8 cellular contexts compared by ENCODE assay signal in the genomic region with DNA sequence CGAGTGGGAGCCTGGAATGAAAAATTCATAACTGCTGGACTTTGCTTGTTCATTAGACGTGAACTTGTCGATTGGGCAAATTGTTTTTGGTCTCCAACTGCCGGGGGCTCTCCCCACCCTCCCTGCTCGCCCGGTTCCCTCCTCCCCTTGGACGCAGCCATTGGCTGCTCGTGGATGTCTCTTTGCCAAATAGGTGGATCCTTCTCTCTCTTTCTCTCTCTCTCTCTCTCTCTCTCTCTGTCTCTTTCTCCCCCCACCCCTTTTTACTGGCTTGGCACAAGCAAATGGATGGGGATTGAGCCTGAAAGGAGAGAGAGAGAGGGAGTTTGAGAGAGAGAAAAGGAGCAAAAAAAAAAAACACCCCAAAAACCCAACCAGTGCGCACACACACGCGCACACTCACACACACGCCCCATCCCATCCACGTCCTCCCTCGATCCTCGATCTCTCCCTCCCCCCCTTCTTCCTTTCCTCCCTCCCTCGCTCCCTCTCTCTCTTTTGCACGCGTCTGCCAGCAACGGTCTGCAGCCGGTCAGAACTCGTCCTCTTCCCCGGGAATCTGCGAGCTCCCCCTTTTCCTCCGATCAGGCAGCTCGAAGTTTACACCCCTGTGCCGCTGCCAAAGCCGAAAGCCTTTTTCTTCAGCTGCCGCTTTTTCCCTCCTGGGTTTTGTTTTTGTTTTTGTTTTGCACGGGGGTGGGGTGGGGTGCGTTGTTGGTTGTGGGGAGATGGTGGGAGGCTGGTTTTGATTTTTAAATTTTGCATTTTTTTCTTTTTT. TPM values are rescaled to one million over a fixed set of nuclear protein-coding genes. Genes with fewer than 3 reads are reported as not detected.
DNase-seq lines count a peak whose midpoint lies in the region; ATAC-seq and TF ChIP-seq lines count a peak whose summit lies in the region.

No MANE protein-coding gene starts in this region.

- H3K4me3 ChIP-seq in BJ (ENCODE audit: low read depth, low read length) (peak overlapping the region; percentile 43), NT2/D1 (ENCODE audit: insufficient read length, low read depth) (peak overlapping the region; percentile 8)

- peaks cover 20% of the 10 kb centered on the region for H3K4me1 ChIP-seq in NT2/D1 (ENCODE audit: insufficient read depth, insufficient read length)

- CTCF ChIA-PET in BJ (lab: Yijun Ruan, JAX), result interaction anchor here (1.1 to 14.7 kb wide), 8 partner anchors 11 to 71 kb away, joined by 3 to 358 read pairs (median 6); no protein-coding TSS in a partner anchor

- TF ChIP-seq CTCF in BJ (IDR thresholded peaks at IDR 0.05; ENCODE audit: insufficient read depth, low read depth, low read length), result no peak

- no peak for ATAC-seq in GM18867 (IDR thresholded peaks at IDR 0.05; ENCODE audit: unreplicated experiment)

- H3K36me3 ChIP-seq in BJ (ENCODE audit: control insufficient read depth, insufficient read depth, low read length), result peaks cover 1% of the 10 kb centered on the region; the same call in 1 of the 2 replicates
- H3K36me3 ChIP-seq in NT2/D1 (ENCODE audit: insufficient read depth, insufficient read length, low read length), result no peaks in the 10 kb centered on the region

- H3K27ac ChIP-seq in layer of hippocampus (ENCODE audit: low read depth, low read length), result peak overlapping the region; percentile 100

- H3K27me3 ChIP-seq in BJ (ENCODE audit: control insufficient read depth, insufficient read depth, low read length), result no peaks in the 10 kb centered on the region
- H3K27me3 ChIP-seq in NT2/D1 (ENCODE audit: insufficient read depth, insufficient read length), result peaks cover 99% of the 10 kb centered on the region
- no peaks in the 10 kb centered on the region for H3K27me3 ChIP-seq in layer of hippocampus (ENCODE audit: control insufficient read depth, insufficient read depth, low read length)

- H3K9me3 ChIP-seq in NT2/D1 (ENCODE audit: insufficient read depth, low read length), result no peaks in the 10 kb centered on the region

- DNase-seq in BJ (ENCODE audit: low read depth) (peak; percentile 89), GOT3 (lab: John Stamatoyannopoulos, UW) (peak; percentile 59), NT2/D1 (ENCODE audit: low read depth, low spot score) (no peak), cerebellar cortex (ENCODE audit: low spot score) (peak; percentile 96), stromal cell of bone marrow (ENCODE audit: low read depth) (peak; percentile 95), NCI-H345 (lab: John Stamatoyannopoulos, UW) (no peak)

- POLR2A ChIA-PET in BJ (lab: Charles Lee), result interaction anchor here (0.5 to 1.3 kb wide), 5 partner anchors 10 to 35 kb away, joined by 3 to 19 read pairs (median 5); no protein-coding TSS in a partner anchor

- no peak overlapping the region for H3K9ac ChIP-seq in NT2/D1 (ENCODE audit: insufficient read length, low read depth)

RNA-seq across cellular contexts. Expression of gene NFIX, which starts 27.8 kb away (rescaled TPM):
- polyA plus RNA-seq in BJ (2011; rRNA removed), result 12.8 and 29.4 TPM in 2 replicates
- 20.1 and 44.5 TPM in 2 replicates for polyA minus RNA-seq in BJ (2011; rRNA and poly(A)+ RNA removed)

RNA-seq across cellular contexts. Expression of gene DAND5, which starts 53.7 kb away (rescaled TPM):
- not detected in 2 replicates for polyA plus RNA-seq in BJ (2011; rRNA removed)
- 0.15 TPM in 1 of 2 replicates, not detected in the other for polyA minus RNA-seq in BJ (2011; rRNA and poly(A)+ RNA removed)

Comparison
In these comparisons a context has a peak if more than half of its experiments do, and no peak if none do; other contexts are left out.
1. DNase-seq: peak in BJ (single experiment), GOT3 (single experiment), cerebellar cortex (single experiment) and stromal cell of bone marrow (single experiment); none in NT2/D1 (single experiment) and NCI-H345 (single experiment).